8 cellular contexts compared by ENCODE assay signal in genomic region chr4:4289930-4290850, GRCh38. TPM values are rescaled to one million over a fixed set of nuclear protein-coding genes. Genes with fewer than 3 reads are reported as not detected.
DNase-seq lines count a peak whose midpoint lies in the region; ATAC-seq and TF ChIP-seq lines count a peak whose summit lies in the region.

TSS of gene LYAR (minus strand) at chr4:4290154. CDS start at chr4:4283742, 6,412 bp downstream.
TSS of gene ZBTB49 (plus strand) at chr4:4290251. CDS start at chr4:4299946, 9,695 bp downstream.

- H3K27me3 Mint-ChIP-seq in type B pancreatic cell: no peaks in the 10 kb centered on the region

- peak in 1 of 2 donors; percentile 71 for TF ChIP-seq POLR2A in adrenal gland (IDR thresholded peaks at IDR 0.05)

- peak within 1 kb of the TSS; percentile 84 for H3K4me3 ChIP-seq in GM12875 (ENCODE audit: low read depth, low read length)
- peak within 1 kb of the TSS; percentile 55 to 87 (median 62) for H3K4me3 ChIP-seq in adrenal gland
- peak within 1 kb of the TSS; percentile 57 to 99 (median 90) for H3K4me3 ChIP-seq in heart right ventricle

- intact Hi-C loops in adrenal gland (cut with DNase I) (loop anchor here in 1 of 2 donors (5.0 kb wide), 1 partner anchor 38 kb away; no protein-coding TSS in a partner anchor), heart right ventricle (cut with DNase I) (loop anchor here in 3 of 10 donors (5.0 kb wide), 1 partner anchor 38 kb away; no protein-coding TSS in a partner anchor)

- peak within 1 kb of the TSS; percentile 96 for H3K4me3 Mint-ChIP-seq in type B pancreatic cell

- TF ChIP-seq CTCF in GM12875 (IDR thresholded peaks at IDR 0.05; ENCODE audit: borderline replicate concordance, insufficient read depth, low read depth, low read length): no peak
- peak in 1 of 6 experiments; percentile 3 for TF ChIP-seq CTCF in adrenal gland (IDR thresholded peaks at IDR 0.05)
- peak in 1 of 9 donors; percentile 22 for TF ChIP-seq CTCF in heart right ventricle (IDR thresholded peaks at IDR 0.05)
- TF ChIP-seq CTCF in type B pancreatic cell (conservative IDR thresholded peaks at IDR 0.05): no peak

- peaks cover 4% of the 10 kb centered on the region for H3K9me3 Mint-ChIP-seq in type B pancreatic cell

- peaks cover 0 to 1% of the 10 kb centered on the region in 2 donors for H3K36me3 ChIP-seq in adrenal gland (replicated peaks in 1 of 2)
- H3K36me3 ChIP-seq in heart right ventricle: peaks cover 0 to 23% (median 0%) of the 10 kb centered on the region in 9 donors

- ATAC-seq in HG02623 (IDR thresholded peaks at IDR 0.05; ENCODE audit: unreplicated experiment) (peak; percentile 93), heart right ventricle (peak; percentile 95 to 99 (median 98))

- peak within 1 kb of the TSS; percentile 90 for H3K27ac Mint-ChIP-seq in type B pancreatic cell

- WGBS in adrenal gland, 4 donors: 0 to 1% (median 0%) methylated on average over 15 to 78 of the region's 78 CpGs
- 1% methylated on average over 78 of the region's 78 CpGs for WGBS in heart right ventricle, 2 donors

- H3K27me3 ChIP-seq in adrenal gland (no peaks in the 10 kb centered on the region), heart right ventricle (no peaks in the 10 kb centered on the region)

- peak within 1 kb of the TSS; percentile 68 to 91 (median 76) for H3K27ac ChIP-seq in adrenal gland
- peak within 1 kb of the TSS; percentile 35 to 91 (median 84) for H3K27ac ChIP-seq in heart right ventricle

- peaks cover 26% of the 10 kb centered on the region for H3K4me1 Mint-ChIP-seq in type B pancreatic cell (ENCODE audit: unreplicated experiment)

- H3K4me1 ChIP-seq in adrenal gland (replicated peaks in 1 of 2) (peaks cover 15 to 23% of the 10 kb centered on the region in 2 donors), heart right ventricle (peaks cover 4 to 47% (median 27%) of the 10 kb centered on the region in 9 donors)

- peaks cover 4% of the 10 kb centered on the region for H3K36me3 Mint-ChIP-seq in type B pancreatic cell

- DNase-seq in NCI-H1105 (lab: John Stamatoyannopoulos, UW) (peak; percentile 73), SW480 (ENCODE audit: low spot score) (peak; percentile 80), adrenal gland (peak; percentile 95 to 98 (median 97)), heart right ventricle (peak; percentile 94 to 96), pons (ENCODE audit: low spot score) (peak; percentile 86), type B pancreatic cell (ENCODE audit: extremely low spot score, unreplicated experiment) (peak; percentile 98)

- no peaks in the 10 kb centered on the region for H3K9me3 ChIP-seq in adrenal gland (replicated peaks in 1 of 3)
- no peaks in the 10 kb centered on the region for H3K9me3 ChIP-seq in heart right ventricle

RNA-seq across cellular contexts. Expression of gene LYAR, which starts in this region (rescaled TPM):
- total RNA-seq in adrenal gland: 10 to 100 TPM in 2 of 8 donors, 1 to 10 TPM in 6; 5.1 to 13.8 (median 7.6) TPM
- polyA plus RNA-seq in adrenal gland: 10 to 100 TPM; 10.1 to 30.1 (median 19.5) TPM
- 10 to 100 TPM in 8 of 10 donors, 1 to 10 TPM in 2; 7.6 to 16.2 (median 11.6) TPM for total RNA-seq in heart right ventricle
- 10 to 100 TPM; 13.3 to 20.6 TPM for polyA plus RNA-seq in heart right ventricle
- total RNA-seq in type B pancreatic cell (ENCODE audit: low replicate concordance): 12.4 and 18.6 TPM in 2 replicates

RNA-seq across cellular contexts. Expression of gene ZBTB49, which starts in this region (rescaled TPM):
- total RNA-seq in adrenal gland: 1 to 10 TPM; 3.3 to 7.2 (median 5.1) TPM
- polyA plus RNA-seq in adrenal gland: 1 to 10 TPM; 3.3 to 4.9 (median 4.4) TPM
- total RNA-seq in heart right ventricle: 1 to 10 TPM; 2.1 to 6.0 (median 4.6) TPM
- 1 to 10 TPM; 2.1 TPM for polyA plus RNA-seq in heart right ventricle
- 7.8 and 9.7 TPM in 2 replicates for total RNA-seq in type B pancreatic cell (ENCODE audit: low replicate concordance)

Comparison
In these comparisons a context has a peak if more than half of its experiments do, and no peak if none do; other contexts are left out.
1. Peak in every context shown above with its lines: DNase-seq, ATAC-seq, H3K4me3 ChIP-seq and H3K27ac ChIP-seq.